8 cellular contexts compared by ENCODE assay signal in genomic region chr19:34963531-34964406, GRCh38. TPM values are rescaled to one million over a fixed set of nuclear protein-coding genes. Genes with fewer than 3 reads are reported as not detected.
DNase-seq lines count a peak whose midpoint lies in the region; ATAC-seq and TF ChIP-seq lines count a peak whose summit lies in the region.

Gene ZNF792 (minus strand): TSS chr19:34964229. CDS start chr19:34963662, 567 bp downstream.

- peak within 1 kb of the TSS; percentile 75 for H3K4me3 ChIP-seq in WERI-Rb-1 (ENCODE audit: low read depth, low read length)

- H4K5ac ChIP-seq in H9 (ENCODE audit: insufficient read length, low read depth, low read length) = no peak within 1 kb of the TSS

- H3K4me2 ChIP-seq in H9 (ENCODE audit: insufficient read depth, insufficient read length, low read length) = peak within 1 kb of the TSS; percentile 84

- no peak within 1 kb of the TSS; the same call in 1 of the 2 replicates for H2BK15ac ChIP-seq in H9 (ENCODE audit: low read depth, low read length)

- H3K27me3 Mint-ChIP-seq in H9 (ENCODE audit: low read depth) = peaks cover 36% of the 10 kb centered on the region
- peaks cover 4% of the 10 kb centered on the region for H3K27me3 Mint-ChIP-seq in chondrocyte (ENCODE audit: low read depth)

- no peak within 1 kb of the TSS for H2BK20ac ChIP-seq in H9 (ENCODE audit: low read depth, low read length, poor library complexity, severe bottlenecking)

- H3K4me3 Mint-ChIP-seq in H9 (peak within 1 kb of the TSS; percentile 82 to 90), chondrocyte (ENCODE audit: unreplicated experiment) (peak within 1 kb of the TSS; percentile 84)

- DNase-seq in EH (ENCODE audit: low read depth) (peak; percentile 59), H9 (peak; percentile 82), NCI-H1105 treated with DMSO at 0.1 percent for 48 hours (lab: John Stamatoyannopoulos, UW) (peak; percentile 67), WERI-Rb-1 (peak; percentile 82), chondrocyte (ENCODE audit: low spot score) (peak; percentile 92), kidney glomerular epithelial cell (lab: John Stamatoyannopoulos, UW) (peak; percentile 37)
- DNase-seq in stimulated activated CD4-positive, alpha-beta T cell treated with anti-CD3 and anti-CD28 coated beads, Interleukin-15, amount 100 ng/mL, for 48 hours (ENCODE audit: low read depth in 2 of 2) = peak; percentile 17 to 44

- H3T11ph ChIP-seq in H9 (ENCODE audit: low read length) = no peak within 1 kb of the TSS

- no peak within 1 kb of the TSS for H4K91ac ChIP-seq in H9 (ENCODE audit: insufficient read length, low read depth, low read length)

- peaks cover 6% of the 10 kb centered on the region; the same call in 1 of the 2 replicates for H3K4me1 ChIP-seq in H9 (ENCODE audit: insufficient read depth, low read length)

- peak within 1 kb of the TSS; percentile 42 for H3K9ac ChIP-seq in H9 (ENCODE audit: extremely low read depth, insufficient read length, low read length)

- H3K79me1 ChIP-seq in H9 (ENCODE audit: insufficient read depth, low read depth, low read length, poor library complexity, severe bottlenecking) = no peaks in the 10 kb centered on the region

- no CpG with 5 or more reads among the region's 80 CpGs for WGBS in H9 (ENCODE audit: extremely low coverage, insufficient read length, low lambda C conversion rate)

- no peak within 1 kb of the TSS; the same call in 1 of the 2 replicates for H3K14ac ChIP-seq in H9 (ENCODE audit: insufficient read depth, low read length)

- H2AK5ac ChIP-seq in H9 (ENCODE audit: insufficient read length, low read length) = no peak within 1 kb of the TSS

- H3K9me3 Mint-ChIP-seq in H9 (peaks cover 44 to 59% of the 10 kb centered on the region in 2 experiments), chondrocyte (ENCODE audit: low read depth) (peaks cover 24% of the 10 kb centered on the region)

- no peak within 1 kb of the TSS for H3K56ac ChIP-seq in H9 (ENCODE audit: insufficient read length, low read depth, low read length)

- peaks cover 19 to 31% of the 10 kb centered on the region in 2 experiments for H3K4me1 Mint-ChIP-seq in H9
- peaks cover 17% of the 10 kb centered on the region for H3K4me1 Mint-ChIP-seq in chondrocyte (ENCODE audit: low read depth)

- no peak within 1 kb of the TSS for H3K18ac ChIP-seq in H9 (ENCODE audit: insufficient read length, low read depth, low read length)

- peaks cover 23% of the 10 kb centered on the region for H3K9me3 ChIP-seq in H9 (ENCODE audit: control insufficient read depth, low read depth, low read length)
- peaks cover 35% of the 10 kb centered on the region for H3K9me3 ChIP-seq in WERI-Rb-1 (ENCODE audit: severe bottlenecking)

- H3K23ac ChIP-seq in H9 (ENCODE audit: insufficient read length, low read depth, low read length) = no peak within 1 kb of the TSS

- no peak within 1 kb of the TSS for H2BK12ac ChIP-seq in H9 (ENCODE audit: insufficient read length, low read depth, low read length)

- peak within 1 kb of the TSS in 1 of 3 experiments; percentile 19; a peak in 1 of 7 replicates for H3K27ac Mint-ChIP-seq in H9
- H3K27ac Mint-ChIP-seq in chondrocyte (ENCODE audit: unreplicated experiment) = peak within 1 kb of the TSS; percentile 49

- H3K36me3 Mint-ChIP-seq in H9 (ENCODE audit: insufficient read depth in 1 of 3, low read depth in 3 of 3) = peaks cover 37 to 46% (median 40%) of the 10 kb centered on the region in 3 experiments
- peaks cover 21% of the 10 kb centered on the region for H3K36me3 Mint-ChIP-seq in chondrocyte (ENCODE audit: low read depth)

- peaks cover 2% of the 10 kb centered on the region; the same call in 1 of the 2 replicates for H3K79me2 ChIP-seq in H9 (ENCODE audit: insufficient read depth, low read length)

- no peak within 1 kb of the TSS for H4K8ac ChIP-seq in H9 (replicated peaks; ENCODE audit: insufficient read length, low read depth, low read length)

- no peak within 1 kb of the TSS for H2AFZ ChIP-seq in H9 (ENCODE audit: low read length)

- no peak within 1 kb of the TSS for H2BK120ac ChIP-seq in H9 (ENCODE audit: low read depth, low read length, poor library complexity, severe bottlenecking)

- peaks cover 29% of the 10 kb centered on the region for H3K36me3 ChIP-seq in WERI-Rb-1

- no peak within 1 kb of the TSS for H2BK5ac ChIP-seq in H9 (ENCODE audit: insufficient read length, low read length)

- H3K27me3 ChIP-seq in H9 (ENCODE audit: insufficient read depth, low read length) (no peaks in the 10 kb centered on the region), WERI-Rb-1 (ENCODE audit: insufficient read depth, low read depth, severe bottlenecking) (no peaks in the 10 kb centered on the region)

- TF ChIP-seq CTCF in H9 (conservative IDR thresholded peaks at IDR 0.05) (no peak), WERI-Rb-1 (IDR thresholded peaks at IDR 0.05; ENCODE audit: low read depth, low read length) (no peak), chondrocyte (IDR thresholded peaks at IDR 0.05) (peak; percentile 7)

- H3K4ac ChIP-seq in H9 (ENCODE audit: low read depth, low read length) = no peak within 1 kb of the TSS

- H3K27ac ChIP-seq in H9 (ENCODE audit: insufficient read length, low read depth, low read length) (no peak within 1 kb of the TSS), WERI-Rb-1 (peak within 1 kb of the TSS; percentile 66)

- no peaks in the 10 kb centered on the region for H4K20me1 ChIP-seq in H9 (ENCODE audit: control insufficient read depth, insufficient read depth, insufficient read length)

- peaks cover 6% of the 10 kb centered on the region for H3K23me2 ChIP-seq in H9 (ENCODE audit: insufficient read length, low read depth, low read length, poor library complexity, severe bottlenecking)

- no peak for ATAC-seq in GM21528 (IDR thresholded peaks at IDR 0.05; ENCODE audit: low FRiP score, unreplicated experiment)

RNA-seq across cellular contexts. Expression of gene ZNF792, which starts in this region (rescaled TPM):
- total RNA-seq in H9 (2021) = 7.6 and 8.3 TPM in 2 replicates
- total RNA-seq in chondrocyte = 3.1 to 4.1 TPM (median 3.2 TPM) in 3 replicates

Comparison
In these comparisons a context has a peak if more than half of its experiments do, and no peak if none do; other contexts are left out.
1. DNase-seq: peak in every context shown above with its lines; median percentile 92 in chondrocyte; 82 in H9; 82 in WERI-Rb-1; 67 in NCI-H1105 treated with DMSO at 0.1 percent for 48 hours; 59 in EH; 37 in kidney glomerular epithelial cell; 30 in stimulated activated CD4-positive, alpha-beta T cell treated with anti-CD3 and anti-CD28 coated beads, Interleukin-15, amount 100 ng/mL, for 48 hours.